Comparison of ENCODE assay signal across 13 cellular contexts in genomic region chr10:14749051-14749809, GRCh38. TPM values are rescaled to one million over a fixed set of nuclear protein-coding genes. Genes with fewer than 3 reads are reported as not detected.
DNase-seq lines count a peak whose midpoint lies in the region; ATAC-seq and TF ChIP-seq lines count a peak whose summit lies in the region.
"Had no signal": no experiment of that assay in that cellular context is flagged by ENCODE, and none has a peak within 500 bp of the region (broad histone marks: within the 10 kb centered on the region; RNA-seq: fewer than 3 reads in every experiment).

No MANE protein-coding gene starts in this region.

- no peaks in the 10 kb centered on the region for H3K27me3 Mint-ChIP-seq in activated naive CD8-positive, alpha-beta T cell treated with anti-CD3 and anti-CD28 coated beads for 36 hours
- H3K27me3 Mint-ChIP-seq: T-cell had no signal

- CTCF ChIA-PET in PC-9 (lab: Charles Lee), result interaction anchor here (0.6 kb wide), 1 partner anchor 196 kb away, joined by 3 read pairs; no protein-coding TSS in a partner anchor

- H3K27me3 ChIP-seq in PC-9 (ENCODE audit: insufficient read depth, low read depth), result no peaks in the 10 kb centered on the region
- no peaks in the 10 kb centered on the region for H3K27me3 ChIP-seq in right atrium auricular region
- no peaks in the 10 kb centered on the region for H3K27me3 ChIP-seq in gastrocnemius medialis

- peak overlapping the region; percentile 51 for H3K4me2 ChIP-seq in PC-9

- H3K36me3 Mint-ChIP-seq in activated naive CD8-positive, alpha-beta T cell treated with anti-CD3 and anti-CD28 coated beads for 36 hours, result peaks cover 16% of the 10 kb centered on the region
- H3K36me3 Mint-ChIP-seq: T-cell had no signal

- peak in 1 of 2 experiments; percentile 25 for DNase-seq in PC-9
- DNase-seq in right atrium auricular region (ENCODE audit: low spot score), result no peak
- DNase-seq in gastrocnemius medialis, result peak in 1 of 2 donors; percentile 26
- DNase-seq in activated naive CD8-positive, alpha-beta T cell treated with anti-CD3 and anti-CD28 coated beads for 36 hours, result no peak
- no peak for DNase-seq in ureter (ENCODE audit: low spot score)
- DNase-seq in NCI-H526 treated with DMSO at 0.1 percent for 48 hours (lab: John Stamatoyannopoulos, UW), result no peak
- DNase-seq: activated T-cell treated with anti-CD3 and anti-CD28 coated beads, Interleukin-2, amount 50 U/mL, for 48 hours; cortex of kidney; NCI-H345; stimulated activated CD8-positive, alpha-beta memory T cell treated with anti-CD3 and anti-CD28 coated beads, Interleukin-4, amount 100 ng/mL, for 48 hours; T-cell had no signal

- H3K27ac ChIP-seq in PC-9 (peak overlapping the region; percentile 80), right atrium auricular region (peak overlapping the region; percentile 18 to 61), gastrocnemius medialis (peak overlapping the region in 3 of 4 donors; percentile 24 to 54 (median 30))

- no peaks in the 10 kb centered on the region for H4K20me1 ChIP-seq in PC-9 (ENCODE audit: insufficient read depth)

- no peaks in the 10 kb centered on the region for H3K79me2 ChIP-seq in PC-9 (ENCODE audit: low read depth)

- intact Hi-C loops in PC-9 (cut with micrococcal nuclease; ENCODE audit: unreplicated experiment) (no loop called here), gastrocnemius medialis (cut with DNase I; ENCODE audit: low total_unique reads) (no loop called here)

- no peak for TF ChIP-seq CTCF in PC-9 (conservative IDR thresholded peaks at IDR 0.05)
- no peak for TF ChIP-seq CTCF in right atrium auricular region (IDR thresholded peaks at IDR 0.05)
- TF ChIP-seq CTCF in gastrocnemius medialis (IDR thresholded peaks at IDR 0.05 in 4 of 5, conservative IDR thresholded peaks at IDR 0.05 in 1 of 5), result no peak

- no peaks in the 10 kb centered on the region for H3K9me3 ChIP-seq in PC-9 (ENCODE audit: insufficient read depth, low read depth)
- no peaks in the 10 kb centered on the region for H3K9me3 ChIP-seq in right atrium auricular region
- no peaks in the 10 kb centered on the region for H3K9me3 ChIP-seq in gastrocnemius medialis

- in situ Hi-C loops in gastrocnemius medialis (cut with MboI; ENCODE audit: low sequenced_read_pairs in 4 of 4), result no loop called here

- 0 out of 2 replicates have a peak, but pooled peaks cover 4% of the 10 kb centered on the region for H3K9me2 ChIP-seq in PC-9 (ENCODE audit: insufficient read depth)

- H3K4me3 ChIP-seq in PC-9 (no peak overlapping the region), right atrium auricular region (no peak overlapping the region), gastrocnemius medialis (no peak overlapping the region)

- peaks cover 23% of the 10 kb centered on the region for H3F3A ChIP-seq in PC-9 (ENCODE audit: insufficient read depth, low read depth)

- no TSS peak for BruUV-seq in PC-9 (replicated peaks; lab: Mats Ljungman, UMichigan)

- peaks cover 18% of the 10 kb centered on the region for H3K9me3 Mint-ChIP-seq in activated naive CD8-positive, alpha-beta T cell treated with anti-CD3 and anti-CD28 coated beads for 36 hours

- no peak overlapping the region for H3K4me3 Mint-ChIP-seq in activated naive CD8-positive, alpha-beta T cell treated with anti-CD3 and anti-CD28 coated beads for 36 hours
- H3K4me3 Mint-ChIP-seq: T-cell had no signal

- H3K36me3 ChIP-seq in PC-9 (ENCODE audit: low read depth) (no peaks in the 10 kb centered on the region), right atrium auricular region (no peaks in the 10 kb centered on the region), gastrocnemius medialis (no peaks in the 10 kb centered on the region)

- no peak overlapping the region for H3K27ac Mint-ChIP-seq in activated naive CD8-positive, alpha-beta T cell treated with anti-CD3 and anti-CD28 coated beads for 36 hours
- H3K27ac Mint-ChIP-seq: T-cell had no signal

- ATAC-seq in GM18907 (IDR thresholded peaks at IDR 0.05; ENCODE audit: unreplicated experiment) (peak; percentile 54), gastrocnemius medialis (no peak), GM18870 (IDR thresholded peaks at IDR 0.05; ENCODE audit: unreplicated experiment) (no peak)
- ATAC-seq: T-cell had no signal

- TF ChIP-seq POLR2A in gastrocnemius medialis (IDR thresholded peaks at IDR 0.05), result no peak

- H3K4me1 ChIP-seq in PC-9 (replicated peaks; ENCODE audit: insufficient read depth) (peaks cover 27% of the 10 kb centered on the region), right atrium auricular region (peaks cover 0 to 32% of the 10 kb centered on the region in 2 donors), gastrocnemius medialis (peaks cover 4 to 17% of the 10 kb centered on the region in 2 donors)

- POLR2A ChIA-PET in PC-9 (lab: Charles Lee; ENCODE audit: unreplicated experiment), result interaction anchor here (0.6 to 1.2 kb wide), 3 partner anchors 35 to 246 kb away, joined by 3 to 9 read pairs (median 6); no protein-coding TSS in a partner anchor

- H2AFZ ChIP-seq in PC-9, result no peak overlapping the region

- peaks cover 8% of the 10 kb centered on the region for H3K4me1 Mint-ChIP-seq in activated naive CD8-positive, alpha-beta T cell treated with anti-CD3 and anti-CD28 coated beads for 36 hours

RNA-seq across cellular contexts. Expression of gene FAM107B, which starts 25.5 kb away (rescaled TPM):
- total RNA-seq in PC-9 (2021) (99.0 and 144 TPM in 2 replicates), right atrium auricular region (10 to 100 TPM; 10.6 to 14.1 TPM), gastrocnemius medialis (1 to 10 TPM; 1.5 to 3.7 (median 2.6) TPM), ureter (67.2 TPM)
- total RNA-seq in activated naive CD8-positive, alpha-beta T cell treated with anti-CD3 and anti-CD28 coated beads for 36 hours, result 100 to 1,000 TPM; 195 to 203 TPM

Comparison
In these comparisons a context has a peak if more than half of its experiments do, and no peak if none do; other contexts are left out.
1. H3K27ac ChIP-seq: peak in every context shown above with its lines; median percentile 80 in PC-9; 40 in right atrium auricular region; 30 in gastrocnemius medialis.